In genomic region chr22:30277547-30278344, GRCh38 we compare ENCODE assay signal across 9 cellular contexts. TPM values are rescaled to one million over a fixed set of nuclear protein-coding genes. Genes with fewer than 3 reads are reported as not detected.
DNase-seq lines count a peak whose midpoint lies in the region; ATAC-seq and TF ChIP-seq lines count a peak whose summit lies in the region.
"Had no signal": no experiment of that assay in that cellular context is flagged by ENCODE, and none has a peak within 500 bp of the region (broad histone marks: within the 10 kb centered on the region; RNA-seq: fewer than 3 reads in every experiment).

No MANE protein-coding gene starts in this region.

- no peak overlapping the region for H2BK5ac ChIP-seq in trophoblast cell (ENCODE audit: low read depth, low read length, poor library complexity)

- H3K79me2 ChIP-seq in trophoblast cell (ENCODE audit: control insufficient read depth, insufficient read depth, low read length, poor library complexity), result no peaks in the 10 kb centered on the region

- no peak for TF ChIP-seq POLR2A in esophagus squamous epithelium (IDR thresholded peaks at IDR 0.05)

- peak overlapping the region; percentile 67 to 87 (median 82) for H3K27ac ChIP-seq in esophagus squamous epithelium
- H3K27ac ChIP-seq in trophoblast cell (ENCODE audit: low read depth, low read length), result no peak overlapping the region

- H3K18ac ChIP-seq in trophoblast cell (ENCODE audit: low read length), result no peak overlapping the region

- H3K9ac ChIP-seq in trophoblast cell (ENCODE audit: low read length), result no peak overlapping the region

- H3K27me3 ChIP-seq in esophagus squamous epithelium (no peaks in the 10 kb centered on the region), trophoblast cell (ENCODE audit: insufficient read depth, low read length) (no peaks in the 10 kb centered on the region)

- H3K23ac ChIP-seq in trophoblast cell (ENCODE audit: low read length), result no peak overlapping the region

- H4K91ac ChIP-seq in trophoblast cell (ENCODE audit: low read depth, low read length), result peak overlapping the region; percentile 2

- H3K36me3 ChIP-seq in esophagus squamous epithelium (peaks cover 0 to 8% (median 0%) of the 10 kb centered on the region in 3 donors), trophoblast cell (ENCODE audit: control insufficient read depth in 1 of 2, insufficient read depth in 2 of 2, low read length in 2 of 2) (peaks cover 0 to under 1% of the 10 kb centered on the region in 2 experiments)

- no peaks in the 10 kb centered on the region for H3K79me1 ChIP-seq in trophoblast cell (ENCODE audit: low read length)

- H2AK5ac ChIP-seq in trophoblast cell (ENCODE audit: low read length), result no peak overlapping the region

- peaks cover 30 to 69% (median 38%) of the 10 kb centered on the region in 3 donors for H3K4me1 ChIP-seq in esophagus squamous epithelium
- H3K4me1 ChIP-seq in trophoblast cell (ENCODE audit: control insufficient read depth in 1 of 2, insufficient read depth in 2 of 2, low read length in 2 of 2), result peaks cover 0 to 7% of the 10 kb centered on the region in 2 experiments

- no peak overlapping the region for H2AFZ ChIP-seq in trophoblast cell (ENCODE audit: insufficient read depth, low read length, poor library complexity)

- H2BK120ac ChIP-seq in trophoblast cell (ENCODE audit: insufficient read depth, low read length, poor library complexity), result no peak overlapping the region

- H3K14ac ChIP-seq in trophoblast cell (ENCODE audit: low read length), result no peak overlapping the region

- ATAC-seq in HG02759 (IDR thresholded peaks at IDR 0.05; ENCODE audit: unreplicated experiment), result no peak

- H3K4me2 ChIP-seq in trophoblast cell (ENCODE audit: low read length), result no peak overlapping the region

- no peak overlapping the region for H3K4ac ChIP-seq in trophoblast cell (ENCODE audit: low read depth, low read length)

- WGBS in esophagus squamous epithelium, 2 donors, result 26 to 32% methylated on average over 9 to 12 of the region's 14 CpGs
- WGBS in trophoblast cell (ENCODE audit: extremely low coverage, insufficient coverage, insufficient read length), result no CpG with 5 or more reads among the region's 14 CpGs

- no peak overlapping the region for H2BK12ac ChIP-seq in trophoblast cell (ENCODE audit: low read length)

- H3K4me3 ChIP-seq in esophagus squamous epithelium (no peak overlapping the region), trophoblast cell (ENCODE audit: low read depth, low read length) (no peak overlapping the region)

- DNase-seq in Daoy (ENCODE audit: low read depth) (peak; percentile 81), OCI-M1 (lab: John Stamatoyannopoulos, UW) (peak; percentile 13), esophagus squamous epithelium (lab: John Stamatoyannopoulos, UW) (no peak), trophoblast cell (no peak), DMS53 treated with DMSO at 0.1 percent for 48 hours (lab: John Stamatoyannopoulos, UW; ENCODE audit: unreplicated experiment) (no peak), NCI-H526 treated with DMSO at 0.1 percent for 48 hours (lab: John Stamatoyannopoulos, UW) (no peak)
- no peak for DNase-seq in activated naive CD4-positive, alpha-beta T cell treated with anti-CD3 and anti-CD28 coated beads, Interleukin-2, amount 50 U/mL, for 16 hours
- DNase-seq: NCI-H510A treated with DMSO at 0.1 percent for 48 hours had no signal

- no peak for TF ChIP-seq CTCF in esophagus squamous epithelium (IDR thresholded peaks at IDR 0.05)

- intact Hi-C loops in esophagus squamous epithelium (cut with DNase I), result no loop called here

- H4K8ac ChIP-seq in trophoblast cell (ENCODE audit: low read depth, low read length), result no peak overlapping the region

- no peaks in the 10 kb centered on the region for H3K9me3 ChIP-seq in esophagus squamous epithelium
- peaks cover 2% of the 10 kb centered on the region for H3K9me3 ChIP-seq in trophoblast cell (ENCODE audit: insufficient read depth, low read depth, low read length)

- H4K12ac ChIP-seq in trophoblast cell (ENCODE audit: low read depth, low read length), result no peak overlapping the region

RNA-seq across cellular contexts. Expression of gene OSM, which starts 11.1 kb away (rescaled TPM):
- 0.06 TPM in 1 of 2 replicates, not detected in the other for total RNA-seq in Daoy (2014; rRNA removed; shearing (Covaris generic))
- 1 to 10 TPM in 1 of 4 donors, under 1 TPM in 2, not detected in 1; 0.19 to 5.7 (median 0.19) TPM for total RNA-seq in esophagus squamous epithelium
- 0.19 and 0.25 TPM in 2 replicates for polyA plus RNA-seq in trophoblast cell (2013)

RNA-seq across cellular contexts. Expression of gene CASTOR1, which starts 11.6 kb away (rescaled TPM):
- total RNA-seq in Daoy (2014; rRNA removed; shearing (Covaris generic)), result 5.9 and 10.3 TPM in 2 replicates
- 10 to 100 TPM; 18.9 to 76.4 (median 40.7) TPM for total RNA-seq in esophagus squamous epithelium
- polyA plus RNA-seq in trophoblast cell (2013), result 41.1 and 44.2 TPM in 2 replicates

RNA-seq across cellular contexts. Expression of gene LIF, which starts 31.2 kb away (rescaled TPM):
- 33.3 and 35.2 TPM in 2 replicates for total RNA-seq in Daoy (2014; rRNA removed; shearing (Covaris generic))
- under 1 TPM; 0.08 to 0.76 (median 0.10) TPM for total RNA-seq in esophagus squamous epithelium
- polyA plus RNA-seq in trophoblast cell (2013), result 1.2 and 1.4 TPM in 2 replicates

RNA-seq across cellular contexts. Expression of gene TBC1D10A, which starts 49.0 kb away (rescaled TPM):
- 20.8 and 35.5 TPM in 2 replicates for total RNA-seq in Daoy (2014; rRNA removed; shearing (Covaris generic))
- total RNA-seq in esophagus squamous epithelium, result 10 to 100 TPM; 40.7 to 55.1 (median 47.0) TPM
- 43.9 and 46.1 TPM in 2 replicates for polyA plus RNA-seq in trophoblast cell (2013)

Comparison
In these comparisons a context has a peak if more than half of its experiments do, and no peak if none do; other contexts are left out.
1. DNase-seq: peak in Daoy (single experiment) and OCI-M1 (single experiment); none in esophagus squamous epithelium (single experiment), trophoblast cell (0 of 2), DMS53 treated with DMSO at 0.1 percent for 48 hours (single experiment), NCI-H526 treated with DMSO at 0.1 percent for 48 hours (single experiment) and activated naive CD4-positive, alpha-beta T cell treated with anti-CD3 and anti-CD28 coated beads, Interleukin-2, amount 50 U/mL, for 16 hours (single experiment).
2. RNA of gene LIF, which starts 31.2 kb away (total RNA-seq): 33.3 to 35.2 TPM in Daoy; 0.08 to 0.76 TPM in esophagus squamous epithelium; every median in the first group is over 10 times any median in the second.